Comparison of ENCODE assay signal across 10 cellular contexts in genomic region chrX:73852467-73852866, GRCh38. TPM values are rescaled to one million over a fixed set of nuclear protein-coding genes. Genes with fewer than 3 reads are reported as not detected.
A peak's percentile ranks its signal among the peaks of the same experiment; 100 is the strongest.
DNase-seq lines count a peak whose midpoint lies in the region; ATAC-seq, FAIRE-seq and TF ChIP-seq lines count a peak whose summit lies in the region.
"Had no signal": no experiment of that assay in that cellular context is flagged by ENCODE, and none has a peak within 500 bp of the region (broad histone marks: within the 10 kb centered on the region; RNA-seq: fewer than 3 reads in every experiment).

Gene XIST, minus strand, starts transcription at chrX:73852714.

- TF ChIP-seq EP300 in HepG2 (IDR thresholded peaks at IDR 0.05; ENCODE audit: low read depth in 2 of 2, low read length in 2 of 2) = no peak
- no peak for TF ChIP-seq EP300 in HepG2 (CRISPR knock-in tag; IDR thresholded peaks at IDR 0.05; ENCODE audit: borderline replicate concordance)

- no TSS peak for BruUV-seq in HepG2 (replicated peaks; lab: Mats Ljungman, UMichigan)

- peak within 1 kb of the TSS in 2 of 3 donors; percentile 64 to 76 for H3K4me3 ChIP-seq in liver (ENCODE audit: low read depth in 1 of 3, low read length in 3 of 3)
- H3K4me3 ChIP-seq in HepG2 (replicated peaks in 1 of 3; ENCODE audit: insufficient read depth in 1 of 3, low read depth in 2 of 3, low read length in 3 of 3) = no peak within 1 kb of the TSS
- H3K4me3 ChIP-seq in left lung = peak within 1 kb of the TSS in 1 of 2 donors; percentile 45
- H3K4me3 ChIP-seq in aorta (ENCODE audit: low read length in 2 of 2) = peak within 1 kb of the TSS in 1 of 2 donors; percentile 93
- no peak within 1 kb of the TSS for H3K4me3 ChIP-seq in H7 (ENCODE audit: insufficient read depth, low read depth, low read length)

- TF ChIP-seq CTCF in liver (IDR thresholded peaks at IDR 0.05; ENCODE audit: low read depth, low read length, missing input control) = no peak
- TF ChIP-seq CTCF in HepG2 (CRISPR knock-in tag; IDR thresholded peaks at IDR 0.05) = no peak
- no peak for TF ChIP-seq CTCF in left lung (IDR thresholded peaks at IDR 0.05)

- no peaks in the 10 kb centered on the region for H3K79me2 ChIP-seq in HepG2 (ENCODE audit: insufficient read depth, low read length)

- H3K9ac ChIP-seq in liver (ENCODE audit: low read depth in 1 of 2, low read length in 2 of 2) = peak within 1 kb of the TSS in 1 of 2 donors; percentile 61
- no peak within 1 kb of the TSS for H3K9ac ChIP-seq in HepG2 (ENCODE audit: insufficient read depth, low read depth, low read length)

- POLR2A ChIA-PET in HepG2 (lab: Yijun Ruan, JAX) = no interaction called here

- no peaks in the 10 kb centered on the region for H4K20me1 ChIP-seq in HepG2 (ENCODE audit: insufficient read depth, low read length)

- CTCF ChIA-PET in HepG2 (lab: Yijun Ruan, JAX; ENCODE audit: low intra/inter-chr PET ratio, low total read pairs) = no interaction called here

- 95% methylated on average over 8 of the region's 8 CpGs for WGBS in liver
- 49% methylated on average over 8 of the region's 8 CpGs for WGBS in HepG2 (ENCODE audit: low lambda C conversion rate)
- 47 to 93% methylated on average over 8 of the region's 8 CpGs for WGBS in aorta, 2 donors

- TF ChIP-seq POLR2A in HepG2 (IDR thresholded peaks at IDR 0.05; ENCODE audit: insufficient read depth in 1 of 2, low read depth in 2 of 2, low read length in 2 of 2) = no peak

- H3K4me1 ChIP-seq in liver (ENCODE audit: control insufficient read depth in 4 of 4, insufficient read depth in 4 of 4, low read length in 3 of 4) (peaks cover 0 to 24% (median 21%) of the 10 kb centered on the region in 4 donors), HepG2 (ENCODE audit: insufficient read depth, low read length) (no peaks in the 10 kb centered on the region), left lung (no peaks in the 10 kb centered on the region), aorta (ENCODE audit: control insufficient read depth in 1 of 2, insufficient read depth in 2 of 2, low read length in 2 of 2) (no peaks in the 10 kb centered on the region)

- ATAC-seq in HepG2 (no peak), left lung (peak; percentile 57), aorta (ENCODE audit: low FRiP score) (peak; percentile 79), GM21737 (IDR thresholded peaks at IDR 0.05; ENCODE audit: unreplicated experiment) (no peak)
- ATAC-seq: PC-3 had no signal

- DNase-seq in HepG2 (ENCODE audit: low spot score) (no peak), left lung (peak in 1 of 2 donors; percentile 75), aorta (peak; percentile 81 to 85), COLO829 (ENCODE audit: low spot score) (no peak), H7 (no peak)
- DNase-seq in activated gamma-delta T cell treated with anti-CD3 and anti-CD28 coated beads, Interleukin-2, amount 50 U/mL, for 16 hours (ENCODE audit: low read depth) = peak; percentile 60
- DNase-seq: mesendoderm, PC-3 had no signal

- no peaks in the 10 kb centered on the region for H3K9me3 ChIP-seq in liver (ENCODE audit: control insufficient read depth in 4 of 4, low read length in 3 of 4)
- H3K9me3 ChIP-seq in HepG2 (ENCODE audit: low read length) = no peaks in the 10 kb centered on the region
- no peaks in the 10 kb centered on the region for H3K9me3 ChIP-seq in left lung
- H3K9me3 ChIP-seq in aorta (ENCODE audit: control insufficient read depth, low read length) = no peaks in the 10 kb centered on the region

- in situ Hi-C loops in HepG2 (cut with HindIII; ENCODE audit: extremely low pct_ligation_motif_present, low pct_unique_long_range_greater_than_20kb) = loop anchor here (10.0 kb wide), 1 partner anchor 492 kb away; no protein-coding TSS in a partner anchor

- H3K27ac ChIP-seq in liver (ENCODE audit: low read depth in 1 of 2, low read length in 2 of 2) (peak within 1 kb of the TSS; percentile 82 to 92), HepG2 (ENCODE audit: extremely low read length, insufficient read depth, low read length) (no peak within 1 kb of the TSS), left lung (peak within 1 kb of the TSS in 1 of 2 donors; percentile 86), aorta (ENCODE audit: low read depth in 1 of 2, low read length in 2 of 2) (no peak within 1 kb of the TSS)

- H3K36me3 ChIP-seq in liver (ENCODE audit: control insufficient read depth in 4 of 4, insufficient read depth in 3 of 4, low read depth in 1 of 4, low read length in 3 of 4) = no peaks in the 10 kb centered on the region
- no peaks in the 10 kb centered on the region for H3K36me3 ChIP-seq in HepG2 (replicated peaks in 1 of 2; ENCODE audit: control insufficient read depth in 1 of 2, insufficient read depth in 2 of 2, low read length in 2 of 2)
- H3K36me3 ChIP-seq in left lung = no peaks in the 10 kb centered on the region
- H3K36me3 ChIP-seq in aorta (ENCODE audit: control insufficient read depth in 1 of 2, insufficient read depth in 2 of 2, low read length in 1 of 2) = no peaks in the 10 kb centered on the region
- no peaks in the 10 kb centered on the region for H3K36me3 ChIP-seq in H7 (replicated peaks; ENCODE audit: control insufficient read depth, insufficient read depth, low read length)

- intact Hi-C loops in HepG2 (cut with micrococcal nuclease; ENCODE audit: unreplicated experiment) = no loop called here
- intact Hi-C loops in left lung (cut with DNase I) = loop anchor here in 1 of 2 donors (5.0 to 10.0 kb wide), 2 partner anchors 165 to 702 kb away; no protein-coding TSS in a partner anchor
- intact Hi-C loops in aorta (cut with DNase I) = loop anchor here (5.0 to 10.0 kb wide), 2 partner anchors 90 to 492 kb away; no protein-coding TSS in a partner anchor

- no peak within 1 kb of the TSS for H3K4me2 ChIP-seq in HepG2 (ENCODE audit: low read depth, low read length)

- H2AFZ ChIP-seq in HepG2 (ENCODE audit: low read length) = no peak within 1 kb of the TSS

- H3K27me3 ChIP-seq in liver (ENCODE audit: control insufficient read depth in 4 of 4, insufficient read depth in 4 of 4, low read length in 3 of 4) (no peaks in the 10 kb centered on the region), HepG2 (ENCODE audit: control insufficient read depth in 1 of 2, insufficient read depth in 2 of 2, low read length in 2 of 2) (no peaks in the 10 kb centered on the region), left lung (no peaks in the 10 kb centered on the region), aorta (ENCODE audit: control insufficient read depth in 1 of 2, insufficient read depth in 2 of 2, low read length in 1 of 2) (no peaks in the 10 kb centered on the region), H7 (ENCODE audit: control insufficient read depth, insufficient read depth, low read length) (no peaks in the 10 kb centered on the region)

- no peak for FAIRE-seq in HepG2 (lab: Jason Lieb, UNC)

- TF ChIP-seq RAD21 in liver (IDR thresholded peaks at IDR 0.05) (peak in 1 of 2 donors; percentile 19), HepG2 (CRISPR knock-in tag; IDR thresholded peaks at IDR 0.05) (no peak)

TF ChIP-seq in liver, 16 proteins besides CTCF, POLR2A, EP300 and RAD21:
- peak; percentile 28 for TF ChIP-seq SP1 (IDR thresholded peaks at IDR 0.05)
- no peak for TF ChIP-seq FOXA2 (IDR thresholded peaks at IDR 0.05)
- peak; percentile 100 for TF ChIP-seq TAF1 (conservative IDR thresholded peaks at IDR 0.05)
TF ChIP-seq in liver: peak in this region for 2.

TF ChIP-seq in HepG2, 621 proteins besides CTCF, POLR2A, EP300 and RAD21 (continues in another document):
- TF ChIP-seq PREB (CRISPR knock-in tag; IDR thresholded peaks at IDR 0.05) (no peak), REL (CRISPR knock-in tag; conservative IDR thresholded peaks at IDR 0.05) (no peak)

RNA-seq across cellular contexts. Expression of gene XIST, which starts in this region (rescaled TPM):
- total RNA-seq in liver (100 to 1,000 TPM in 1 of 2 donors, under 1 TPM in 1; 0.93 to 225 TPM), HepG2 (2016; rRNA removed; fragmentation: Illumina TruSeq; extraction: Trizol) (0.02 TPM in 1 of 2 replicates, not detected in the other), left lung (100 to 1,000 TPM in 1 of 2 donors, under 1 TPM in 1; 0.10 to 206 TPM), aorta (100 to 1,000 TPM; 367 to 437 TPM)
- polyA plus RNA-seq in liver (10 to 100 TPM in 1 of 2 donors, not detected in 1; 65.0 TPM), HepG2 (2011; rRNA removed) (0.25 and 0.26 TPM in 2 replicates), aorta (100 to 1,000 TPM in 1 of 2 donors, under 1 TPM in 1; 0.25 to 336 TPM)
- not detected in 2 replicates for total RNA-seq in HepG2 (2016; cell fraction: cytosol; rRNA removed; fragmentation: Illumina TruSeq; extraction: Trizol; ENCODE audit: low read depth)
- total RNA-seq in HepG2 (2016; cell fraction: insoluble cytoplasmic fraction; rRNA removed; fragmentation: Illumina TruSeq; extraction: Trizol) = 0.09 TPM in 1 of 2 replicates, not detected in the other
- not detected in 2 replicates for total RNA-seq in HepG2 (2016; cell fraction: membrane; rRNA removed; fragmentation: Illumina TruSeq; extraction: Trizol)
- total RNA-seq in HepG2 (2016; cell fraction: nucleus; rRNA removed; fragmentation: Illumina TruSeq; extraction: Trizol) = 0.06 and 0.28 TPM in 2 replicates
- 0.01 and 0.09 TPM in 2 replicates for polyA plus RNA-seq in HepG2 (2011; cell fraction: cytosol; rRNA removed)
- polyA plus RNA-seq in HepG2 (2011; cell fraction: nucleus; rRNA removed) = 1.1 and 2.4 TPM in 2 replicates
- polyA plus RNA-seq in HepG2 (2012) = 0.03 and 0.04 TPM in 2 replicates
- polyA plus RNA-seq in HepG2 (2016; cell fraction: cytosol; fragmentation: Illumina TruSeq; extraction: Trizol; ENCODE audit: low read depth) = not detected in 2 replicates
- not detected in 2 replicates for polyA plus RNA-seq in HepG2 (2016; cell fraction: insoluble cytoplasmic fraction; fragmentation: Illumina TruSeq; extraction: Trizol; ENCODE audit: low read depth)
- polyA plus RNA-seq in HepG2 (2016; cell fraction: membrane; fragmentation: Illumina TruSeq; extraction: Trizol; ENCODE audit: low read depth) = not detected in 2 replicates
- polyA plus RNA-seq in HepG2 (2016; cell fraction: nucleus; fragmentation: Illumina TruSeq; extraction: Trizol; ENCODE audit: insufficient read depth, low read depth) = 0.30 and 0.32 TPM in 2 replicates
- polyA minus RNA-seq in HepG2 (2011; rRNA and poly(A)+ RNA removed; ENCODE audit: low replicate concordance) = 0.74 and 8.4 TPM in 2 replicates
- not detected in 2 replicates for polyA minus RNA-seq in HepG2 (2011; cell fraction: cytosol; rRNA and poly(A)+ RNA removed)
- 0.26 and 1.6 TPM in 2 replicates for polyA minus RNA-seq in HepG2 (2011; cell fraction: nucleus; rRNA and poly(A)+ RNA removed)
- total RNA-seq in H7 (2014; rRNA removed; shearing (Covaris generic)) = not detected in 2 replicates
- total RNA-seq: PC-3 had no signal

Comparison
In these comparisons a context has a peak if more than half of its experiments do, and no peak if none do; other contexts are left out.
1. H3K27ac ChIP-seq: peak in liver (2 of 2); none in HepG2 (single experiment) and aorta (0 of 2).
2. H3K4me3 ChIP-seq: peak in liver (2 of 3); none in HepG2 (0 of 3) and H7 (single experiment).
3. ATAC-seq: peak in left lung (single experiment) and aorta (single experiment); none in HepG2 (single experiment) and GM21737 (single experiment).
4. DNase-seq: peak in activated gamma-delta T cell treated with anti-CD3 and anti-CD28 coated beads, Interleukin-2, amount 50 U/mL, for 16 hours (single experiment) and aorta (2 of 2); none in HepG2 (single experiment), COLO829 (single experiment) and H7 (single experiment).